ENCODE assay signal across 8 cellular contexts in genomic region chr1:179953974-179954493, GRCh38. TPM values are rescaled to one million over a fixed set of nuclear protein-coding genes. Genes with fewer than 3 reads are reported as not detected.
DNase-seq lines count a peak whose midpoint lies in the region; ATAC-seq, FAIRE-seq and TF ChIP-seq lines count a peak whose summit lies in the region.

No MANE protein-coding gene starts in this region.

- peak overlapping the region; percentile 81 for H3K4me3 Mint-ChIP-seq in activated B cell treated with CpG ODN at 0.5 μM for 24 hours

- peak overlapping the region; percentile 77 to 90 for H3K9ac ChIP-seq in stomach smooth muscle (ENCODE audit: low read length in 2 of 2)

- CTCF ChIA-PET in HEK293 (lab: Yijun Ruan, JAX) (interaction anchor here (0.6 to 1.8 kb wide), 6 partner anchors 17 to 170 kb away, joined by 3 to 6 read pairs (median 4); no protein-coding TSS in a partner anchor), activated B cell treated with CpG ODN at 0.5 μM for 24 hours (lab: Charles Lee) (interaction anchor here (1.0 to 2.5 kb wide), 3 partner anchors 71 to 86 kb away, joined by 3 to 7 read pairs (median 5); no protein-coding TSS in a partner anchor)

- no peaks in the 10 kb centered on the region for H3K27me3 ChIP-seq in dorsolateral prefrontal cortex
- no peaks in the 10 kb centered on the region for H3K27me3 ChIP-seq in stomach smooth muscle (ENCODE audit: control insufficient read depth in 1 of 2, insufficient read depth in 2 of 2, low read length in 2 of 2)

- no peak for FAIRE-seq in H54 (lab: Jason Lieb, UNC)

- H3K4me1 ChIP-seq in HEK293 (ENCODE audit: control insufficient read depth, insufficient read depth, low read length) (peaks cover 4% of the 10 kb centered on the region; the same call in 1 of the 2 replicates), mucosa of descending colon (ENCODE audit: low read depth) (peaks cover 23% of the 10 kb centered on the region), stomach smooth muscle (ENCODE audit: control insufficient read depth, insufficient read depth, low read length) (no peaks in the 10 kb centered on the region)

- peak; percentile 75; the same call in 1 of the 2 replicates for TF ChIP-seq CTCF in HEK293 (tag by site-specific recombination; IDR thresholded peaks at IDR 0.05)
- TF ChIP-seq CTCF in activated B cell treated with CpG ODN at 0.5 μM for 24 hours (IDR thresholded peaks at IDR 0.05), result no peak
- peak in 11 of 56 donors; percentile 4 to 33 (median 16) for TF ChIP-seq CTCF in dorsolateral prefrontal cortex (IDR thresholded peaks at IDR 0.05 in 54 of 56, conservative IDR thresholded peaks at IDR 0.05 in 2 of 56; ENCODE audit: low read depth in 1 of 56, partially characterized antibody in 56 of 56)
- TF ChIP-seq CTCF in mucosa of descending colon (IDR thresholded peaks at IDR 0.05), result no peak

- H3K27ac Mint-ChIP-seq in activated B cell treated with CpG ODN at 0.5 μM for 24 hours, result peak overlapping the region; percentile 90

- H3K36me3 Mint-ChIP-seq in activated B cell treated with CpG ODN at 0.5 μM for 24 hours (ENCODE audit: low read depth), result no peaks in the 10 kb centered on the region

- H3K9me3 ChIP-seq in HEK293 (ENCODE audit: control insufficient read depth, insufficient read depth, low read depth, low read length) (no peaks in the 10 kb centered on the region), mucosa of descending colon (no peaks in the 10 kb centered on the region), stomach smooth muscle (ENCODE audit: control insufficient read depth in 2 of 2, low read length in 2 of 2) (no peaks in the 10 kb centered on the region)

- ATAC-seq in activated B cell treated with CpG ODN at 0.5 μM for 24 hours (ENCODE audit: low read depth) (peak; percentile 18), mucosa of descending colon (peak; percentile 9)

- TF ChIP-seq POLR2A in H54 (IDR thresholded peaks at IDR 0.05; ENCODE audit: low read depth, low read length), result no peak

- no peaks in the 10 kb centered on the region for H3K27me3 Mint-ChIP-seq in activated B cell treated with CpG ODN at 0.5 μM for 24 hours

- peak overlapping the region; percentile 93 for H3K27ac ChIP-seq in HEK293 (ENCODE audit: extremely low read depth, low read depth, low read length)
- peak overlapping the region; percentile 52 to 99 (median 94) for H3K27ac ChIP-seq in dorsolateral prefrontal cortex
- H3K27ac ChIP-seq in stomach smooth muscle (ENCODE audit: low read length), result peak overlapping the region; percentile 93

- H3K36me3 ChIP-seq in HEK293 (ENCODE audit: control insufficient read depth in 2 of 2, insufficient read depth in 1 of 2, low read length in 2 of 2), result no peaks in the 10 kb centered on the region
- no peaks in the 10 kb centered on the region for H3K36me3 ChIP-seq in mucosa of descending colon (ENCODE audit: low read depth)
- no peaks in the 10 kb centered on the region for H3K36me3 ChIP-seq in stomach smooth muscle (ENCODE audit: control insufficient read depth in 2 of 2, insufficient read depth in 2 of 2, low read length in 2 of 2)

- DNase-seq in EL (peak; percentile 63), NCI-H146 treated with DMSO at 0.1 percent for 48 hours (lab: John Stamatoyannopoulos, UW; ENCODE audit: unreplicated experiment) (peak; percentile 41), activated B cell treated with CpG ODN at 0.5 μM for 24 hours (no peak), dorsolateral prefrontal cortex (peak in 2 of 10 donors; percentile 15 to 20), mucosa of descending colon (peak in 1 of 3 donors; percentile 46), H54 (ENCODE audit: insufficient read length, low spot score) (no peak)

- POLR2A ChIA-PET in HEK293 (lab: Yijun Ruan, JAX), result interaction anchor here (0.7 to 2.9 kb wide), 6 partner anchors 15 to 72 kb away, joined by 3 to 29 read pairs (median 4); partner anchors contain the start of gene TOR1AIP1
- POLR2A ChIA-PET in activated B cell treated with CpG ODN at 0.5 μM for 24 hours (lab: Charles Lee), result interaction anchor here (0.7 to 5.6 kb wide), 11 partner anchors 13 to 661 kb away, joined by 3 to 95 read pairs (median 5); partner anchors contain the start of genes QSOX1, SOAT1, TOR1AIP1 and TOR1AIP2

- H3K4me1 Mint-ChIP-seq in activated B cell treated with CpG ODN at 0.5 μM for 24 hours, result peaks cover 57% of the 10 kb centered on the region

- intact Hi-C loops in activated B cell treated with CpG ODN at 0.5 μM for 24 hours (cut with micrococcal nuclease), result loop anchor here (1.0 to 10.0 kb wide), 12 partner anchors 37 to 1181 kb away; partner anchors contain the start of genes AXDND1, QSOX1, SOAT1 and STX6
- intact Hi-C loops in dorsolateral prefrontal cortex (cut with DNase I), result loop anchor here (1.0 to 5.0 kb wide), 3 partner anchors 72 to 203 kb away; partner anchors contain the start of genes TOR1AIP1 (in 2 of the 2) and QSOX1 (in 1 of the 2)
- intact Hi-C loops in mucosa of descending colon (cut with DNase I, micrococcal nuclease), result no loop called here

- H3K4me3 ChIP-seq in HEK293 (ENCODE audit: low read depth, low read length), result peak overlapping the region; percentile 100
- peak overlapping the region; percentile 66 to 99 (median 93) for H3K4me3 ChIP-seq in dorsolateral prefrontal cortex
- peak overlapping the region; percentile 74 for H3K4me3 ChIP-seq in mucosa of descending colon
- peak overlapping the region; percentile 86 for H3K4me3 ChIP-seq in stomach smooth muscle (ENCODE audit: low read length in 2 of 2)

- H3K9me3 Mint-ChIP-seq in activated B cell treated with CpG ODN at 0.5 μM for 24 hours, result no peaks in the 10 kb centered on the region

TF ChIP-seq in HEK293, 187 proteins besides CTCF, POLR2A, EP300 and RAD21 (continues in another document):
- no peak for TF ChIP-seq ZNF133 (tag by site-specific recombination; IDR thresholded peaks at IDR 0.05)
- TF ChIP-seq ZNF26 (tag by site-specific recombination; IDR thresholded peaks at IDR 0.05), result no peak
- peak; percentile 52; the same call in 1 of the 2 replicates for TF ChIP-seq MZF1 (tag by site-specific recombination; IDR thresholded peaks at IDR 0.05; ENCODE audit: borderline replicate concordance)
- TF ChIP-seq ZNF660 (tag by site-specific recombination; IDR thresholded peaks at IDR 0.05), result peak; percentile 20; the same call in 1 of the 2 replicates
- TF ChIP-seq ZNF248 (tag by site-specific recombination; IDR thresholded peaks at IDR 0.05), result no peak
- no peak; the same call in 1 of the 2 replicates for TF ChIP-seq REST (tag by site-specific recombination; IDR thresholded peaks at IDR 0.05)
- peak; percentile 82 for TF ChIP-seq ZBTB17 (tag by site-specific recombination; IDR thresholded peaks at IDR 0.05)
- TF ChIP-seq ZNF621 (tag by site-specific recombination; IDR thresholded peaks at IDR 0.05), result no peak
- peak; percentile 37; the same call in 1 of the 2 replicates for TF ChIP-seq ZNF692 (tag by site-specific recombination; IDR thresholded peaks at IDR 0.05)
- TF ChIP-seq HOXC10 (CRISPR knock-in tag; IDR thresholded peaks at IDR 0.05), result no peak
- peak; percentile 78 for TF ChIP-seq ZNF335 (tag by site-specific recombination; conservative IDR thresholded peaks at IDR 0.05)

RNA-seq across cellular contexts. Expression of gene CEP350, which starts 0.6 kb away (rescaled TPM):
- 60.8 and 63.9 TPM in 2 replicates for total RNA-seq in activated B cell treated with CpG ODN at 0.5 μM for 24 hours
- 100 to 1,000 TPM in 13 of 120 experiments, 10 to 100 TPM in 107; 49.3 to 111 (median 81.4) TPM for total RNA-seq in dorsolateral prefrontal cortex
- total RNA-seq in mucosa of descending colon, result 10 to 100 TPM; 41.9 to 63.7 (median 53.9) TPM

Comparison
In these comparisons a context has a peak if more than half of its experiments do, and no peak if none do; other contexts are left out.
1. DNase-seq: peak in EL (single experiment) and NCI-H146 treated with DMSO at 0.1 percent for 48 hours (single experiment); none in activated B cell treated with CpG ODN at 0.5 μM for 24 hours (single experiment) and H54 (single experiment).
2. intact Hi-C loops: an anchor here in activated B cell treated with CpG ODN at 0.5 μM for 24 hours (1.0 to 10.0 kb wide) and dorsolateral prefrontal cortex (1.0 to 5.0 kb wide); none called in mucosa of descending colon.
3. Peak in every context shown above with its lines, with median percentiles within 50 percentile points of each other: H3K27ac ChIP-seq and H3K4me3 ChIP-seq.